Comparison of ENCODE assay signal across 8 cellular contexts in the genomic region with DNA sequence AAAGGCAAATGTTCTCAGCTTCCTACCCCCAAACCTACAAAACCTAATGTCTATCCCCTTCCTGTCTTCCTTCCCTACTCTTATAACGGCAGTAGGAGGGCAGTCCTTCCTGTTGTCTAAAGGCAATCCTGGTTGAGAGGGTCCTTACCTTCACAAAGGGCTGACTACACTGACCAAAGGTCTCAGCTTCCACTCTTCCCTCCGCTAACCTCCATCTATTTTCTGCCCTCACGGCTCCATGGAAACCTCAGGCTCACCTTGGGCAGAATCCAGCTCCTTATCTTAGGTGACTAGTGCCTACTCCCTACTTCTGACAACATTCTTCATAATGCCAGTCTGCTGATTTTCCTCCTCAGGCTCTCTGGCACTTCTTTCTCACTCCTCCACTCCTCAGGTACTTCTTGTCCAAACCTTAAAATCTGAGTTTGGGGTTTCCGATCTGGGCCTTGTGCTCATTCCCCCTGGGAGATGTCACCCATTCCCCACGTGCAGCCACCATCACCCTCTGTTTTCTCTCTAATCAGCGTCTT.
DNase-seq lines count a peak whose midpoint lies in the region; ATAC-seq and TF ChIP-seq lines count a peak whose summit lies in the region.

No MANE protein-coding gene starts in this region.

- H3K27ac Mint-ChIP-seq in nephron progenitor cell, result peak overlapping the region; percentile 98

- H3K4me1 Mint-ChIP-seq in nephron progenitor cell, result peaks cover 21% of the 10 kb centered on the region

- H3K27me3 Mint-ChIP-seq in nephron progenitor cell (ENCODE audit: low read depth, poor library complexity), result no peaks in the 10 kb centered on the region

- H3K36me3 Mint-ChIP-seq in nephron progenitor cell (ENCODE audit: low read depth), result peaks cover 29% of the 10 kb centered on the region

- peaks cover 11% of the 10 kb centered on the region for H3K9me3 Mint-ChIP-seq in nephron progenitor cell

- peak overlapping the region; percentile 94 for H3K4me3 Mint-ChIP-seq in nephron progenitor cell

- ATAC-seq in GM18873 (IDR thresholded peaks at IDR 0.05; ENCODE audit: low FRiP score, unreplicated experiment) (no peak), GM19328 (IDR thresholded peaks at IDR 0.05; ENCODE audit: unreplicated experiment) (no peak), GM21825 (IDR thresholded peaks at IDR 0.05; ENCODE audit: unreplicated experiment) (no peak), HG02588 (IDR thresholded peaks at IDR 0.05; ENCODE audit: unreplicated experiment) (no peak)

- H3K4me3 ChIP-seq in GM12875 (ENCODE audit: low read depth, low read length), result peak overlapping the region; percentile 51

- peak; percentile 55 for DNase-seq in NCI-H510A treated with DMSO at 0.1 percent for 48 hours (lab: John Stamatoyannopoulos, UW)
- DNase-seq in ecto neural progenitor cell (ENCODE audit: low spot score), result peak; percentile 49
- DNase-seq in nephron progenitor cell, result no peak

- TF ChIP-seq CTCF in GM12875 (IDR thresholded peaks at IDR 0.05; ENCODE audit: borderline replicate concordance, insufficient read depth, low read depth, low read length), result no peak
- TF ChIP-seq CTCF in nephron progenitor cell (IDR thresholded peaks at IDR 0.05), result no peak
